2 cellular contexts compared by ENCODE assay signal in the genomic region with DNA sequence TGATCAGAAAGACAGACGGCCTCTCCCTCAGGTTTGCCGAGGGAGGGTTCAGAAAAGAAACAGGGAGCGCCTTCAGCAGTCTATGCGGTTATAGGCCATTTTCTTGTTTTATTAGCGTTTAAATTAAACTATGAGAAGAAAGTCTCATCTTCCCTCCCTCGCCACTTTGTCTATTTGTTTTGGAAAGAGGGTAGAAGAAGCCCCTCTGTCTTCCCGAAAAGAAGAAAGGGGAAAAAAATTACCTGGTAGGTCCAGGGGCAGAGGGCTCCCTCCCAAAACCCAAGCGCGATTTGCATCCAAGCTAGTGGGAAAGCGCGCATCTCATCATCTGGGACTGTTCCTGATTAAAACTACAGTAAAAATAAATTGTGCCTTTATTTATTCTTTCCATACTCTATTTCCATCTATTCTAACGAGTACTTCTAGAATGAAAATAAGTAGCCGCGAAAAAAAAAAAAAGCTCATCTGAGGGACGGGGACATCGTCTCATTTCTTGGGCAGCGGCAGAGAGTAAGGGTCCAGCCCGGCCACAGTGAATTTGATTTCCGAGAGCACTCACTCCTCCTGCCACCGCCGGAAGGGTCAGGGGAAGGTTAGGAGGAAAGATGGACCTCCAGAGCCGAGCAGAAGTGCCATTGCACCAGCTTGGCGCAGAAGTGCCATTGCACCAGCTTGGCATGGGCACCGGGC.
TF ChIP-seq lines count a peak whose summit lies in the region.

No MANE protein-coding gene starts in this region.

TF ChIP-seq in GM23338, 12 proteins besides CTCF, POLR2A, EP300 and RAD21:
- TF ChIP-seq NANOG (IDR thresholded peaks at IDR 0.05; ENCODE audit: borderline replicate concordance) (no peak), EZH2 (IDR thresholded peaks at IDR 0.05; ENCODE audit: low read depth, unreplicated experiment) (peak; percentile 96), ZNF331 (CRISPR knock-in tag; IDR thresholded peaks at IDR 0.05; ENCODE audit: low read depth) (no peak), ZNF114 (CRISPR knock-in tag; IDR thresholded peaks at IDR 0.05) (no peak), POLR2AphosphoS5 (IDR thresholded peaks at IDR 0.05; ENCODE audit: low read depth) (no peak), CREB1 (CRISPR knock-in tag; IDR thresholded peaks at IDR 0.05; ENCODE audit: low read depth) (no peak), EZH2phosphoT487 (IDR thresholded peaks at IDR 0.05; ENCODE audit: unreplicated experiment) (peak; percentile 62), JUNB (IDR thresholded peaks at IDR 0.05; ENCODE audit: unreplicated experiment) (no peak), STAT1 (IDR thresholded peaks at IDR 0.05; ENCODE audit: unreplicated experiment) (no peak)
- TF ChIP-seq, protein P1, sequence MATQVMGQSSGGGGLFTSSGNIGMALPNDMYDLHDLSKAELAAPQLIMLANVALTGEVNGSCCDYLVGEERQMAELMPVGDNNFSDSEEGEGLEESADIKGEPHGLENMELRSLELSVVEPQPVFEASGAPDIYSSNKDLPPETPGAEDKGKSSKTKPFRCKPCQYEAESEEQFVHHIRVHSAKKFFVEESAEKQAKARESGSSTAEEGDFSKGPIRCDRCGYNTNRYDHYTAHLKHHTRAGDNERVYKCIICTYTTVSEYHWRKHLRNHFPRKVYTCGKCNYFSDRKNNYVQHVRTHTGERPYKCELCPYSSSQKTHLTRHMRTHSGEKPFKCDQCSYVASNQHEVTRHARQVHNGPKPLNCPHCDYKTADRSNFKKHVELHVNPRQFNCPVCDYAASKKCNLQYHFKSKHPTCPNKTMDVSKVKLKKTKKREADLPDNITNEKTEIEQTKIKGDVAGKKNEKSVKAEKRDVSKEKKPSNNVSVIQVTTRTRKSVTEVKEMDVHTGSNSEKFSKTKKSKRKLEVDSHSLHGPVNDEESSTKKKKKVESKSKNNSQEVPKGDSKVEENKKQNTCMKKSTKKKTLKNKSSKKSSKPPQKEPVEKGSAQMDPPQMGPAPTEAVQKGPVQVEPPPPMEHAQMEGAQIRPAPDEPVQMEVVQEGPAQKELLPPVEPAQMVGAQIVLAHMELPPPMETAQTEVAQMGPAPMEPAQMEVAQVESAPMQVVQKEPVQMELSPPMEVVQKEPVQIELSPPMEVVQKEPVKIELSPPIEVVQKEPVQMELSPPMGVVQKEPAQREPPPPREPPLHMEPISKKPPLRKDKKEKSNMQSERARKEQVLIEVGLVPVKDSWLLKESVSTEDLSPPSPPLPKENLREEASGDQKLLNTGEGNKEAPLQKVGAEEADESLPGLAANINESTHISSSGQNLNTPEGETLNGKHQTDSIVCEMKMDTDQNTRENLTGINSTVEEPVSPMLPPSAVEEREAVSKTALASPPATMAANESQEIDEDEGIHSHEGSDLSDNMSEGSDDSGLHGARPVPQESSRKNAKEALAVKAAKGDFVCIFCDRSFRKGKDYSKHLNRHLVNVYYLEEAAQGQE (IDR thresholded peaks at IDR 0.05; ENCODE audit: unreplicated experiment), result no peak

TF ChIP-seq in H1, 55 proteins besides CTCF, POLR2A, EP300 and RAD21:
- no peak for TF ChIP-seq KDM5A (IDR thresholded peaks at IDR 0.05; ENCODE audit: low read length)
- peak; percentile 70; the same call in 1 of the 2 replicates for TF ChIP-seq CBX8 (IDR thresholded peaks at IDR 0.05; ENCODE audit: borderline replicate concordance, low read depth, low read length)
- peak; percentile 69; the same call in 1 of the 2 replicates for TF ChIP-seq SUZ12 (IDR thresholded peaks at IDR 0.05; ENCODE audit: low read length)
- peak; percentile 98 for TF ChIP-seq EZH2 (IDR thresholded peaks at IDR 0.05; ENCODE audit: low read depth, low read length, severe bottlenecking)
- no peak for TF ChIP-seq SRF (IDR thresholded peaks at IDR 0.05; ENCODE audit: low read depth, low read length)
- TF ChIP-seq JUN (IDR thresholded peaks at IDR 0.05; ENCODE audit: low read depth, low read length), result no peak
- no peak for TF ChIP-seq RBBP5 (IDR thresholded peaks at IDR 0.05; ENCODE audit: borderline replicate concordance, low read depth, low read length)
- peak; percentile 83 for TF ChIP-seq RNF2 (IDR thresholded peaks at IDR 0.05; ENCODE audit: borderline replicate concordance, low read depth, low read length, missing control alignments, poor library complexity, severe bottlenecking)
- no peak for TF ChIP-seq SP2 (IDR thresholded peaks at IDR 0.05; ENCODE audit: low read length)
- TF ChIP-seq NANOG (IDR thresholded peaks at IDR 0.05; ENCODE audit: insufficient read depth, low read depth, low read length, poor library complexity, severe bottlenecking), result no peak
- no peak for TF ChIP-seq SAP30 (IDR thresholded peaks at IDR 0.05; ENCODE audit: insufficient read depth, insufficient replicate concordance, low read length)
- no peak for TF ChIP-seq HDAC6 (IDR thresholded peaks at IDR 0.05; ENCODE audit: low read depth, low read length)
